ENCODE assay signal across 2 cellular contexts in the genomic region with DNA sequence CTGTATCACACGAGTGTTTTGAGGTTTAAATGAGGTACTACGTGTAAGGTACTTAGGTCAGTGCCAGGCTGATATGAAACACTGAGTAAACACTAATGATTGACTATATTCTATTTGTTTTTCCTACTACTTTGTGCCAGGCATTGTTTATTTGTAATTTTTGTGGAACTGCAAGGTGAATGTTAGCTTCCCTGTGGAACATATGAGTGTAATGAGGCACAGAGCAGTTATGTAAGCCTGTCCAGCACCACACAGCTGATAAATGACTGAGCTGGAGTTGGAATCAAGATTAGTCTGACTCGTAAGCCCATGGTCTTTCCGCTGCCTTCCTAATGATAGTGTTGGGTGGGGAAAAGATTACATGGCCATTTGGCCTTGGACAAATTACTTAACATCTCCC.
TF ChIP-seq lines count a peak whose summit lies in the region.

No MANE protein-coding gene starts in this region.

TF ChIP-seq in liver, 16 proteins besides CTCF, POLR2A, EP300 and RAD21:
- peak; percentile 28 to 45 for TF ChIP-seq JUND (IDR thresholded peaks at IDR 0.05)
- no peak for TF ChIP-seq MAX (IDR thresholded peaks at IDR 0.05)
- no peak for TF ChIP-seq TAF1 (conservative IDR thresholded peaks at IDR 0.05)
- no peak for TF ChIP-seq FOXA2 (IDR thresholded peaks at IDR 0.05)
- TF ChIP-seq REST (IDR thresholded peaks at IDR 0.05): no peak
- TF ChIP-seq ZBTB33 (IDR thresholded peaks at IDR 0.05): no peak
- TF ChIP-seq ATF3 (IDR thresholded peaks at IDR 0.05): no peak
- no peak for TF ChIP-seq NR2F2 (IDR thresholded peaks at IDR 0.05)
- TF ChIP-seq FOXA1 (IDR thresholded peaks at IDR 0.05): no peak
- peak in 1 of 2 donors; percentile 8 for TF ChIP-seq HNF4A (conservative IDR thresholded peaks at IDR 0.05)
- TF ChIP-seq SP1 (IDR thresholded peaks at IDR 0.05): peak; percentile 35
- TF ChIP-seq RXRA (IDR thresholded peaks at IDR 0.05): peak in 1 of 2 donors; percentile 21

TF ChIP-seq in HepG2, 621 proteins besides CTCF, POLR2A, EP300 and RAD21:
- TF ChIP-seq, protein P1, sequence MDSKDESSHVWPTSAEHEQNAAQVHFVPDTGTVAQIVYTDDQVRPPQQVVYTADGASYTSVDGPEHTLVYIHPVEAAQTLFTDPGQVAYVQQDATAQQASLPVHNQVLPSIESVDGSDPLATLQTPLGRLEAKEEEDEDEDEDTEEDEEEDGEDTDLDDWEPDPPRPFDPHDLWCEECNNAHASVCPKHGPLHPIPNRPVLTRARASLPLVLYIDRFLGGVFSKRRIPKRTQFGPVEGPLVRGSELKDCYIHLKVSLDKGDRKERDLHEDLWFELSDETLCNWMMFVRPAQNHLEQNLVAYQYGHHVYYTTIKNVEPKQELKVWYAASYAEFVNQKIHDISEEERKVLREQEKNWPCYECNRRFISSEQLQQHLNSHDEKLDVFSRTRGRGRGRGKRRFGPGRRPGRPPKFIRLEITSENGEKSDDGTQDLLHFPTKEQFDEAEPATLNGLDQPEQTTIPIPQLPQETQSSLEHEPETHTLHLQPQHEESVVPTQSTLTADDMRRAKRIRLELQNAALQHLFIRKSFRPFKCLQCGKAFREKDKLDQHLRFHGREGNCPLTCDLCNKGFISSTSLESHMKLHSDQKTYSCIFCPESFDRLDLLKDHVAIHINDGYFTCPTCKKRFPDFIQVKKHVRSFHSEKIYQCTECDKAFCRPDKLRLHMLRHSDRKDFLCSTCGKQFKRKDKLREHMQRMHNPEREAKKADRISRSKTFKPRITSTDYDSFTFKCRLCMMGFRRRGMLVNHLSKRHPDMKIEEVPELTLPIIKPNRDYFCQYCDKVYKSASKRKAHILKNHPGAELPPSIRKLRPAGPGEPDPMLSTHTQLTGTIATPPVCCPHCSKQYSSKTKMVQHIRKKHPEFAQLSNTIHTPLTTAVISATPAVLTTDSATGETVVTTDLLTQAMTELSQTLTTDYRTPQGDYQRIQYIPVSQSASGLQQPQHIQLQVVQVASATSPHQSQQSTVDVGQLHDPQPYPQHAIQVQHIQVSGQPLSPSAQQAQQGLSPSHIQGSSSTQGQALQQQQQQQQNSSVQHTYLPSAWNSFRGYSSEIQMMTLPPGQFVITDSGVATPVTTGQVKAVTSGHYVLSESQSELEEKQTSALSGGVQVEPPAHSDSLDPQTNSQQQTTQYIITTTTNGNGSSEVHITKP (CRISPR knock-in tag; IDR thresholded peaks at IDR 0.05; ENCODE audit: low read depth): no peak
- TF ChIP-seq ZBTB42 (CRISPR knock-in tag; IDR thresholded peaks at IDR 0.05) (no peak), ZNF83 (CRISPR knock-in tag; IDR thresholded peaks at IDR 0.05; ENCODE audit: borderline replicate concordance) (no peak), SKI (IDR thresholded peaks at IDR 0.05; ENCODE audit: partially characterized antibody) (no peak), PHF20 (CRISPR knock-in tag; IDR thresholded peaks at IDR 0.05) (no peak), DNMT1 (CRISPR knock-in tag; IDR thresholded peaks at IDR 0.05) (no peak), STAG1 (CRISPR knock-in tag; IDR thresholded peaks at IDR 0.05) (no peak), HNF4A (CRISPR knock-in tag; IDR thresholded peaks at IDR 0.05) (no peak), ZNF24 (IDR thresholded peaks at IDR 0.05) (no peak), RCOR2 (CRISPR knock-in tag; IDR thresholded peaks at IDR 0.05) (no peak), HDAC1 (CRISPR knock-in tag; IDR thresholded peaks at IDR 0.05) (no peak), POLR2G (IDR thresholded peaks at IDR 0.05; ENCODE audit: low read depth, low read length) (no peak), ZMYM3 (CRISPR knock-in tag; IDR thresholded peaks at IDR 0.05) (no peak), CERS6 (CRISPR knock-in tag; IDR thresholded peaks at IDR 0.05) (no peak), GATAD1 (CRISPR knock-in tag; IDR thresholded peaks at IDR 0.05) (no peak), HDAC6 (IDR thresholded peaks at IDR 0.05; ENCODE audit: low read depth, low read length) (no peak), ELK4 (CRISPR knock-in tag; IDR thresholded peaks at IDR 0.05; ENCODE audit: borderline replicate concordance) (no peak), REL (CRISPR knock-in tag; conservative IDR thresholded peaks at IDR 0.05) (no peak)
- TF ChIP-seq, protein P2, sequence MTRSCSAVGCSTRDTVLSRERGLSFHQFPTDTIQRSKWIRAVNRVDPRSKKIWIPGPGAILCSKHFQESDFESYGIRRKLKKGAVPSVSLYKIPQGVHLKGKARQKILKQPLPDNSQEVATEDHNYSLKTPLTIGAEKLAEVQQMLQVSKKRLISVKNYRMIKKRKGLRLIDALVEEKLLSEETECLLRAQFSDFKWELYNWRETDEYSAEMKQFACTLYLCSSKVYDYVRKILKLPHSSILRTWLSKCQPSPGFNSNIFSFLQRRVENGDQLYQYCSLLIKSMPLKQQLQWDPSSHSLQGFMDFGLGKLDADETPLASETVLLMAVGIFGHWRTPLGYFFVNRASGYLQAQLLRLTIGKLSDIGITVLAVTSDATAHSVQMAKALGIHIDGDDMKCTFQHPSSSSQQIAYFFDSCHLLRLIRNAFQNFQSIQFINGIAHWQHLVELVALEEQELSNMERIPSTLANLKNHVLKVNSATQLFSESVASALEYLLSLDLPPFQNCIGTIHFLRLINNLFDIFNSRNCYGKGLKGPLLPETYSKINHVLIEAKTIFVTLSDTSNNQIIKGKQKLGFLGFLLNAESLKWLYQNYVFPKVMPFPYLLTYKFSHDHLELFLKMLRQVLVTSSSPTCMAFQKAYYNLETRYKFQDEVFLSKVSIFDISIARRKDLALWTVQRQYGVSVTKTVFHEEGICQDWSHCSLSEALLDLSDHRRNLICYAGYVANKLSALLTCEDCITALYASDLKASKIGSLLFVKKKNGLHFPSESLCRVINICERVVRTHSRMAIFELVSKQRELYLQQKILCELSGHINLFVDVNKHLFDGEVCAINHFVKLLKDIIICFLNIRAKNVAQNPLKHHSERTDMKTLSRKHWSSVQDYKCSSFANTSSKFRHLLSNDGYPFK (CRISPR knock-in tag; IDR thresholded peaks at IDR 0.05; ENCODE audit: borderline replicate concordance): no peak
- TF ChIP-seq, protein P3, sequence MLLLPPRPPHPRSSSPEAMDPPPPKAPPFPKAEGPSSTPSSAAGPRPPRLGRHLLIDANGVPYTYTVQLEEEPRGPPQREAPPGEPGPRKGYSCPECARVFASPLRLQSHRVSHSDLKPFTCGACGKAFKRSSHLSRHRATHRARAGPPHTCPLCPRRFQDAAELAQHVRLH (CRISPR knock-in tag; IDR thresholded peaks at IDR 0.05; ENCODE audit: borderline replicate concordance, low read depth): no peak
